ENCODE assay signal across 8 cellular contexts in genomic region chr9:34171753-34172535, GRCh38. TPM values are rescaled to one million over a fixed set of nuclear protein-coding genes. Genes with fewer than 3 reads are reported as not detected.
DNase-seq lines count a peak whose midpoint lies in the region; ATAC-seq and TF ChIP-seq lines count a peak whose summit lies in the region.

No MANE protein-coding gene starts in this region.

- no peak for ATAC-seq in HG03571 (IDR thresholded peaks at IDR 0.05; ENCODE audit: unreplicated experiment)

- peak; percentile 11 for DNase-seq in stimulated activated CD4-positive, alpha-beta T cell treated with anti-CD3 and anti-CD28 coated beads, Interleukin-12 subunit alpha, Interleukin-12 subunit beta, amount 100 ng/mL, for 4 hours
- DNase-seq in stimulated activated CD4-positive, alpha-beta T cell treated with anti-CD3 and anti-CD28 coated beads, Interleukin-4, amount 100 ng/mL, for 1 hour, result no peak
- peak; percentile 97 for DNase-seq in SKM-1 treated with dmso at 0.1 percent for 144 hours (lab: John Stamatoyannopoulos, UW; ENCODE audit: unreplicated experiment)
- peak; percentile 15 to 43 (median 29) for DNase-seq in effector memory CD4-positive, alpha-beta T cell
- no peak for DNase-seq in colonic mucosa
- no peak for DNase-seq in NCI-H524 (lab: John Stamatoyannopoulos, UW)
- DNase-seq in NCI-H1092 treated with DMSO at 0.1 percent for 48 hours (lab: John Stamatoyannopoulos, UW), result no peak

- intact Hi-C loops in colonic mucosa (cut with DNase I), result no loop called here

- H3K9ac ChIP-seq in colonic mucosa (ENCODE audit: low read depth in 2 of 2, low read length in 2 of 2), result no peak overlapping the region

- H3K36me3 ChIP-seq in effector memory CD4-positive, alpha-beta T cell (ENCODE audit: control insufficient read depth, insufficient read depth, low read length), result no peaks in the 10 kb centered on the region
- H3K36me3 ChIP-seq in colonic mucosa, result no peaks in the 10 kb centered on the region

- H3K4me1 ChIP-seq in effector memory CD4-positive, alpha-beta T cell (ENCODE audit: control insufficient read depth, insufficient read depth, low read length, poor library complexity, severe bottlenecking), result no peaks in the 10 kb centered on the region
- H3K4me1 ChIP-seq in colonic mucosa, result peaks cover 6% of the 10 kb centered on the region

- no peak for TF ChIP-seq CTCF in colonic mucosa (IDR thresholded peaks at IDR 0.05)

- no peaks in the 10 kb centered on the region for H3K9me3 ChIP-seq in effector memory CD4-positive, alpha-beta T cell (ENCODE audit: control insufficient read depth, low read length)
- H3K9me3 ChIP-seq in colonic mucosa, result no peaks in the 10 kb centered on the region

- H3K27me3 ChIP-seq in effector memory CD4-positive, alpha-beta T cell (replicated peaks; ENCODE audit: control insufficient read depth, insufficient read depth, low read length, poor library complexity, severe bottlenecking), result no peaks in the 10 kb centered on the region
- H3K27me3 ChIP-seq in colonic mucosa, result no peaks in the 10 kb centered on the region

- no peak overlapping the region for H3K4me3 ChIP-seq in effector memory CD4-positive, alpha-beta T cell (ENCODE audit: insufficient read depth, low read depth, low read length, poor library complexity, severe bottlenecking)
- no peak overlapping the region for H3K4me3 ChIP-seq in colonic mucosa

- no peak overlapping the region for H3K27ac ChIP-seq in effector memory CD4-positive, alpha-beta T cell (ENCODE audit: insufficient read depth, low read length, poor library complexity, severe bottlenecking)
- no peak overlapping the region for H3K27ac ChIP-seq in colonic mucosa

RNA-seq across cellular contexts. Expression of gene UBAP1, which starts 6.9 kb away (rescaled TPM):
- 10 to 100 TPM; 32.9 to 45.4 TPM for total RNA-seq in colonic mucosa

RNA-seq across cellular contexts. Expression of gene DCAF12, which starts 45.4 kb away (rescaled TPM):
- total RNA-seq in colonic mucosa, result 10 to 100 TPM; 37.9 to 41.5 TPM

Comparison
In these comparisons a context has a peak if more than half of its experiments do, and no peak if none do; other contexts are left out.
1. DNase-seq: peak in stimulated activated CD4-positive, alpha-beta T cell treated with anti-CD3 and anti-CD28 coated beads, Interleukin-12 subunit alpha, Interleukin-12 subunit beta, amount 100 ng/mL, for 4 hours (single experiment), SKM-1 treated with dmso at 0.1 percent for 144 hours (single experiment) and effector memory CD4-positive, alpha-beta T cell (3 of 3); none in stimulated activated CD4-positive, alpha-beta T cell treated with anti-CD3 and anti-CD28 coated beads, Interleukin-4, amount 100 ng/mL, for 1 hour (single experiment), colonic mucosa (single experiment), NCI-H524 (0 of 2) and NCI-H1092 treated with DMSO at 0.1 percent for 48 hours (single experiment).